ENCODE assay signal across 9 cellular contexts in the genomic region with DNA sequence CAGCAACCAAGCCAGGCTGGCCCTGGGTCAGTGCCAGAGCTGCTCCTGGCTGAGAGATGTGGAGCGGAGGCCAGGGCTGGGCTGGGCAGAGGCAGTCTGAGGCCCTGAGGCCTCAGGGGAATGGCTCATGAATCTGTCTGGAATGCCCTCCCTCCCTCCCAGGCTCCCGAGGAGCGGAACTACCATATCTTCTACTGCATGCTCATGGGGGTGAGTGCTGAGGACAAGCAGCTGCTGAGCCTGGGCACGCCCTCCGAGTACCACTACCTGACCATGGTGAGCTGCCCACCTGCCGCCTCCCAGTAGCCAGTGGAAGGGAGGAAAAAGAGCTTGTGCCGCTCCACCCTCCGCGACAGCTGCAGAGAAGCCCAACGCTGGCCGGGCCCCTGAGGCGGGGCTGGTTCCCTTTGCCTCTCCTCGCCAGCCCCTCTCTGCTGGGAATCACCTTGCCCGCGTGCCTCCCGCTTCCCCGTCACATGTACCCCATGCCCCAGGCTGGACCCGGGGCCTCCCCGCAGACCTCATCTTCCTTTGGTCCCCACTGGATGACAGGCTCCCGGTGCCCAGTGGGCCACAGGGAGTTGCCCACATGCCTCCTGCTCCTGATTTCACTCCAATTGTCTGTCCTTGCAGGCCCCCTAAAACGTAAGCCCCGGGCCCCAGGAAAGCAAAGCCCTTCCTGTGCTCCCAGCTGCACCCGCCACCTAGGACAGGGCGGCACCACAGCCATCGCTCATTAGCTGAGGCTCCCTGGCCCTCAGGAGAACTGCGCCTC. TPM values are rescaled to one million over a fixed set of nuclear protein-coding genes. Genes with fewer than 3 reads are reported as not detected.
A peak's percentile ranks its signal among the peaks of the same experiment; 100 is the strongest.
DNase-seq lines count a peak whose midpoint lies in the region; ATAC-seq and TF ChIP-seq lines count a peak whose summit lies in the region.
"Had no signal": no experiment of that assay in that cellular context is flagged by ENCODE, and none has a peak within 500 bp of the region (broad histone marks: within the 10 kb centered on the region; RNA-seq: fewer than 3 reads in every experiment).

No MANE protein-coding gene starts in this region.

- H3K27me3 Mint-ChIP-seq in effector memory CD8-positive, alpha-beta T cell: peaks cover 22 to 40% of the 10 kb centered on the region in 2 donors

- no peaks in the 10 kb centered on the region for H3K4me1 ChIP-seq in body of pancreas
- H3K4me1 ChIP-seq: pancreas had no signal

- no peak overlapping the region for H3K27ac ChIP-seq in body of pancreas
- H3K27ac ChIP-seq: pancreas had no signal

- H3K4me3 Mint-ChIP-seq in effector memory CD8-positive, alpha-beta T cell: no peak overlapping the region

- no peak for TF ChIP-seq CTCF in body of pancreas (IDR thresholded peaks at IDR 0.05)

- intact Hi-C loops in body of pancreas (cut with DNase I): no loop called here

- no peaks in the 10 kb centered on the region for H3K9me3 ChIP-seq in body of pancreas
- H3K9me3 ChIP-seq: pancreas had no signal

- H3K36me3 Mint-ChIP-seq in effector memory CD8-positive, alpha-beta T cell (ENCODE audit: insufficient read depth): no peaks in the 10 kb centered on the region

- H3K4me1 Mint-ChIP-seq in effector memory CD8-positive, alpha-beta T cell (ENCODE audit: low read depth in 2 of 2): no peaks in the 10 kb centered on the region

- DNase-seq in H4 (ENCODE audit: low spot score): peak; percentile 42
- peak in 1 of 4 donors; percentile 19 for DNase-seq in body of pancreas
- DNase-seq in iris pigment epithelial cell (ENCODE audit: low read depth): peak; percentile 26
- peak; percentile 16 for DNase-seq in stimulated activated CD8-positive, alpha-beta memory T cell treated with anti-CD3 and anti-CD28 coated beads, Interleukin-4, amount 100 ng/mL, for 48 hours
- DNase-seq in COLO668 (lab: John Stamatoyannopoulos, UW; ENCODE audit: unreplicated experiment): no peak
- no peak for DNase-seq in DMS53 treated with DMSO at 0.1 percent for 48 hours (lab: John Stamatoyannopoulos, UW; ENCODE audit: unreplicated experiment)
- no peak for DNase-seq in effector memory CD8-positive, alpha-beta T cell
- DNase-seq in activated CD4-positive, alpha-beta T cell treated with anti-CD3 and anti-CD28 coated beads, Interleukin-2, amount 50 U/mL, for 4 hours: no peak

- no peaks in the 10 kb centered on the region for H3K36me3 ChIP-seq in body of pancreas (replicated peaks in 1 of 2; ENCODE audit: insufficient read depth in 1 of 2, low read depth in 2 of 2)
- H3K36me3 ChIP-seq: pancreas had no signal

- H3K27me3 ChIP-seq in body of pancreas: no peaks in the 10 kb centered on the region
- H3K27me3 ChIP-seq: pancreas had no signal

- H3K9me3 Mint-ChIP-seq in effector memory CD8-positive, alpha-beta T cell: no peaks in the 10 kb centered on the region

- 82 to 91% methylated on average over 15 to 22 of the region's 26 CpGs for WGBS in body of pancreas, 2 donors

- TF ChIP-seq POLR2A in body of pancreas (IDR thresholded peaks at IDR 0.05): no peak

- no peak overlapping the region for H3K4me3 ChIP-seq in body of pancreas
- H3K4me3 ChIP-seq: pancreas had no signal

- no peak overlapping the region for H3K27ac Mint-ChIP-seq in effector memory CD8-positive, alpha-beta T cell

- peak; percentile 58 for ATAC-seq in body of pancreas
- ATAC-seq in effector memory CD8-positive, alpha-beta T cell (replicated peaks): no peak

RNA-seq across cellular contexts. Expression of gene MYO7B, which starts 41.1 kb away (rescaled TPM):
- 0.48 TPM in 1 of 2 replicates, not detected in the other for total RNA-seq in H4 (2014; rRNA removed; shearing (Covaris generic))
- 1 to 10 TPM in 1 of 2 donors, under 1 TPM in 1; 0.33 to 1.8 TPM for total RNA-seq in body of pancreas

RNA-seq across cellular contexts. Expression of gene IWS1, which starts 50.3 kb away (rescaled TPM):
- total RNA-seq in H4 (2014; rRNA removed; shearing (Covaris generic)): 39.9 and 41.2 TPM in 2 replicates
- total RNA-seq in body of pancreas: 10 to 100 TPM; 25.9 to 26.7 TPM

Comparison
In these comparisons a context has a peak if more than half of its experiments do, and no peak if none do; other contexts are left out.
1. DNase-seq: peak in H4 (single experiment), iris pigment epithelial cell (single experiment) and stimulated activated CD8-positive, alpha-beta memory T cell treated with anti-CD3 and anti-CD28 coated beads, Interleukin-4, amount 100 ng/mL, for 48 hours (single experiment); none in COLO668 (single experiment), DMS53 treated with DMSO at 0.1 percent for 48 hours (single experiment), effector memory CD8-positive, alpha-beta T cell (0 of 3) and activated CD4-positive, alpha-beta T cell treated with anti-CD3 and anti-CD28 coated beads, Interleukin-2, amount 50 U/mL, for 4 hours (0 of 2).